13 cellular contexts compared by ENCODE assay signal in genomic region chr20:58416832-58417231, GRCh38. TPM values are rescaled to one million over a fixed set of nuclear protein-coding genes. Genes with fewer than 3 reads are reported as not detected.
DNase-seq lines count a peak whose midpoint lies in the region; ATAC-seq and TF ChIP-seq lines count a peak whose summit lies in the region.
"Had no signal": no experiment of that assay in that cellular context is flagged by ENCODE, and none has a peak within 500 bp of the region (broad histone marks: within the 10 kb centered on the region; RNA-seq: fewer than 3 reads in every experiment).

No MANE protein-coding gene starts in this region.

- POLR2A ChIA-PET in activated CD8-positive, alpha-beta T cell treated with anti-CD3 and anti-CD28 coated beads for 36 hours (lab: Charles Lee) = no interaction called here

- intact Hi-C loops in CD14-positive monocyte (cut with micrococcal nuclease) (no loop called here), Calu3 (cut with micrococcal nuclease; ENCODE audit: unreplicated experiment) (no loop called here)
- intact Hi-C loops in activated CD8-positive, alpha-beta T cell treated with anti-CD3 and anti-CD28 coated beads for 36 hours (cut with micrococcal nuclease) = no loop called here

- TF ChIP-seq CTCF in CD14-positive monocyte (IDR thresholded peaks at IDR 0.05) (no peak), Calu3 (IDR thresholded peaks at IDR 0.05; ENCODE audit: unreplicated experiment) (no peak)
- no peak for TF ChIP-seq CTCF in activated CD8-positive, alpha-beta T cell treated with anti-CD3 and anti-CD28 coated beads for 36 hours (IDR thresholded peaks at IDR 0.05)

- H3K9me3 Mint-ChIP-seq in CD14-positive monocyte = peaks cover 0 to 4% (median 0%) of the 10 kb centered on the region in 7 donors
- no peaks in the 10 kb centered on the region for H3K9me3 Mint-ChIP-seq in Calu3 (ENCODE audit: low read depth, unreplicated experiment)
- H3K9me3 Mint-ChIP-seq in activated CD8-positive, alpha-beta T cell treated with anti-CD3 and anti-CD28 coated beads for 36 hours = no peaks in the 10 kb centered on the region
- H3K9me3 Mint-ChIP-seq in immature natural killer cell = no peaks in the 10 kb centered on the region
- H3K9me3 Mint-ChIP-seq: activated naive CD4-positive, alpha-beta T cell treated with anti-CD3 and anti-CD28 coated beads, Interleukin-2, amount 50 U/mL, for 72 hours had no signal

- BruUV-seq in Calu3 (replicated peaks; lab: Mats Ljungman, UMichigan) = no TSS peak

- CTCF ChIA-PET in Calu3 (lab: Charles Lee) = interaction anchor here (0.7 kb wide), 1 partner anchor 177 kb away, joined by 5 read pairs; no protein-coding TSS in a partner anchor
- CTCF ChIA-PET in activated CD8-positive, alpha-beta T cell treated with anti-CD3 and anti-CD28 coated beads for 36 hours (lab: Charles Lee) = no interaction called here

- H3K27me3 Mint-ChIP-seq in CD14-positive monocyte (ENCODE audit: low read depth in 3 of 3) = no peaks in the 10 kb centered on the region
- H3K27me3 Mint-ChIP-seq in Calu3 (ENCODE audit: unreplicated experiment) = no peaks in the 10 kb centered on the region
- no peaks in the 10 kb centered on the region for H3K27me3 Mint-ChIP-seq in activated CD8-positive, alpha-beta T cell treated with anti-CD3 and anti-CD28 coated beads for 36 hours
- no peaks in the 10 kb centered on the region for H3K27me3 Mint-ChIP-seq in immature natural killer cell (ENCODE audit: low read depth in 3 of 3)

- no peak for ATAC-seq in activated CD8-positive, alpha-beta T cell treated with anti-CD3 and anti-CD28 coated beads for 36 hours
- no peak for ATAC-seq in GM21576 (IDR thresholded peaks at IDR 0.05; ENCODE audit: unreplicated experiment)
- ATAC-seq: activated naive CD4-positive, alpha-beta T cell treated with anti-CD3 and anti-CD28 coated beads, Interleukin-2, amount 50 U/mL, for 72 hours had no signal

- H3K27ac Mint-ChIP-seq in CD14-positive monocyte (peak overlapping the region in 4 of 7 donors; percentile 0 to 79 (median 58)), Calu3 (ENCODE audit: unreplicated experiment) (peak overlapping the region; percentile 33), immature natural killer cell (peak overlapping the region; percentile 48 to 77 (median 67))
- H3K27ac Mint-ChIP-seq in activated CD8-positive, alpha-beta T cell treated with anti-CD3 and anti-CD28 coated beads for 36 hours = peak overlapping the region; percentile 67

- DNase-seq in CD14-positive monocyte (ENCODE audit: low spot score) (no peak), Calu3 (no peak), immature natural killer cell (no peak), ecto neural progenitor cell (ENCODE audit: low spot score) (no peak), UCSD-AML1 (lab: John Stamatoyannopoulos, UW; ENCODE audit: unreplicated experiment) (no peak)
- no peak for DNase-seq in activated CD8-positive, alpha-beta T cell treated with anti-CD3 and anti-CD28 coated beads for 36 hours
- DNase-seq: DND-41, mammary epithelial cell, NCI-H1694 treated with DMSO at 0.1 percent for 48 hours, NCI-H510A, substantia nigra had no signal

- no peak overlapping the region for H3K4me3 Mint-ChIP-seq in CD14-positive monocyte
- H3K4me3 Mint-ChIP-seq in Calu3 (ENCODE audit: low read depth, unreplicated experiment) = no peak overlapping the region
- H3K4me3 Mint-ChIP-seq in activated CD8-positive, alpha-beta T cell treated with anti-CD3 and anti-CD28 coated beads for 36 hours = no peak overlapping the region
- peak overlapping the region in 3 of 5 donors; percentile 12 to 42 (median 16) for H3K4me3 Mint-ChIP-seq in immature natural killer cell

- peaks cover 37 to 48% of the 10 kb centered on the region in 2 donors for H3K36me3 Mint-ChIP-seq in CD14-positive monocyte
- H3K36me3 Mint-ChIP-seq in Calu3 (ENCODE audit: insufficient read depth, unreplicated experiment) = peaks cover 17% of the 10 kb centered on the region
- H3K36me3 Mint-ChIP-seq in activated CD8-positive, alpha-beta T cell treated with anti-CD3 and anti-CD28 coated beads for 36 hours (ENCODE audit: low read depth) = peaks cover 37% of the 10 kb centered on the region
- peaks cover 0 to 16% (median 9%) of the 10 kb centered on the region in 3 donors for H3K36me3 Mint-ChIP-seq in immature natural killer cell

- H3K4me1 Mint-ChIP-seq in CD14-positive monocyte = peaks cover 9% of the 10 kb centered on the region
- peaks cover 8% of the 10 kb centered on the region for H3K4me1 Mint-ChIP-seq in Calu3 (ENCODE audit: low read depth, unreplicated experiment)
- peaks cover 34% of the 10 kb centered on the region for H3K4me1 Mint-ChIP-seq in activated CD8-positive, alpha-beta T cell treated with anti-CD3 and anti-CD28 coated beads for 36 hours (ENCODE audit: low read depth)
- H3K4me1 Mint-ChIP-seq in immature natural killer cell = peaks cover 26 to 56% of the 10 kb centered on the region in 2 donors

RNA-seq across cellular contexts. Expression of gene VAPB, which starts 27.8 kb away (rescaled TPM):
- 10 to 100 TPM in 1 of 2 donors, 1 to 10 TPM in 1; 8.5 to 14.3 TPM for polyA plus RNA-seq in CD14-positive monocyte
- total RNA-seq in Calu3 (2022) = 82.4 and 92.7 TPM in 2 replicates
- total RNA-seq in activated CD8-positive, alpha-beta T cell treated with anti-CD3 and anti-CD28 coated beads for 36 hours = 10 to 100 TPM; 46.3 to 46.8 TPM
- polyA plus RNA-seq in immature natural killer cell = 10 to 100 TPM in 2 of 3 donors, 1 to 10 TPM in 1; 9.2 to 26.1 (median 22.8) TPM

Comparison
In these comparisons a context has a peak if more than half of its experiments do, and no peak if none do; other contexts are left out.
1. H3K4me3 Mint-ChIP-seq: peak in immature natural killer cell (3 of 5); none in CD14-positive monocyte (0 of 2), Calu3 (single experiment) and activated CD8-positive, alpha-beta T cell treated with anti-CD3 and anti-CD28 coated beads for 36 hours (single experiment).
2. Peak in every context shown above with its lines, with median percentiles within 50 percentile points of each other: H3K27ac Mint-ChIP-seq.